Comparison of ENCODE assay signal across 8 cellular contexts in the genomic region with DNA sequence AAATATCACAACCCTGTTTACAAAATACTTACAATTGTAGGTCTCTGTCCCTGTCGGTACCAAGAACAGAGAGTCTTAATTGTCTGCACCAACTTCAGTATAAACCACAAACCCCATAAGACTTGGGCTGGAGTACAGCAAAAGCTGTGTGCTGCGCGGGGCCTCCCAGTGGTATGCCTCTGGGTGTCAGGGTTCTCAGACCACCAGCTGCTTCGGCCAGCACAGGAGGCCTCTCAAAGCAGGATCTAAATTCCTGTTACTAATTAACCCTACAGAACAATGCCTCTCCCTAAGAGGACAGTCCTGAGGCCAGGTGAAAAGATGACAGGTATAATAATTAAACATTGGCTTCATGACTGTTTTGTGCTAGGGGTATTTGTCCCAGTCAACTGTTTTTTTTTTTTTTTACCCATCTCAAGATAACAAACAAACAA. TPM values are rescaled to one million over a fixed set of nuclear protein-coding genes. Genes with fewer than 3 reads are reported as not detected.
DNase-seq lines count a peak whose midpoint lies in the region; ATAC-seq and TF ChIP-seq lines count a peak whose summit lies in the region.

No MANE protein-coding gene starts in this region.

- peaks cover 47% of the 10 kb centered on the region for H3K4me1 ChIP-seq in suprapubic skin

- WGBS in suprapubic skin = 22% methylated on average over 4 of the region's 4 CpGs

- no peak for TF ChIP-seq POLR2A in GM18505 (IDR thresholded peaks at IDR 0.05; ENCODE audit: borderline replicate concordance, extremely low read depth, insufficient read depth, insufficient read length)
- no peak for TF ChIP-seq POLR2A in suprapubic skin (IDR thresholded peaks at IDR 0.05)

- no peak overlapping the region for H3K4me3 Mint-ChIP-seq in activated naive CD8-positive, alpha-beta T cell treated with anti-CD3 and anti-CD28 coated beads for 36 hours

- H3K27ac ChIP-seq in suprapubic skin = peak overlapping the region; percentile 87

- peaks cover 10% of the 10 kb centered on the region for H3K36me3 Mint-ChIP-seq in activated naive CD8-positive, alpha-beta T cell treated with anti-CD3 and anti-CD28 coated beads for 36 hours

- H3K9me3 Mint-ChIP-seq in activated naive CD8-positive, alpha-beta T cell treated with anti-CD3 and anti-CD28 coated beads for 36 hours = peaks cover 2% of the 10 kb centered on the region

- TF ChIP-seq EP300 in suprapubic skin (IDR thresholded peaks at IDR 0.05) = no peak

- peak; percentile 14 for DNase-seq in activated naive CD8-positive, alpha-beta T cell treated with anti-CD3 and anti-CD28 coated beads for 36 hours
- peak; percentile 64 for DNase-seq in iris pigment epithelial cell (ENCODE audit: low read depth)
- DNase-seq in suprapubic skin (ENCODE audit: low spot score in 2 of 2) = no peak
- DNase-seq in NCI-H226 = no peak
- DNase-seq in NCI-H345 treated with DMSO at 0.1 percent for 48 hours (lab: John Stamatoyannopoulos, UW; ENCODE audit: unreplicated experiment) = no peak

- H3K27ac Mint-ChIP-seq in activated naive CD8-positive, alpha-beta T cell treated with anti-CD3 and anti-CD28 coated beads for 36 hours = no peak overlapping the region

- H3K4me1 Mint-ChIP-seq in activated naive CD8-positive, alpha-beta T cell treated with anti-CD3 and anti-CD28 coated beads for 36 hours = peaks cover 41% of the 10 kb centered on the region

- no peaks in the 10 kb centered on the region for H3K27me3 ChIP-seq in suprapubic skin

- no peaks in the 10 kb centered on the region for H3K27me3 Mint-ChIP-seq in activated naive CD8-positive, alpha-beta T cell treated with anti-CD3 and anti-CD28 coated beads for 36 hours

- ATAC-seq in GM18505 (IDR thresholded peaks at IDR 0.05; ENCODE audit: unreplicated experiment) = peak; percentile 60
- ATAC-seq in HG03060 (IDR thresholded peaks at IDR 0.05; ENCODE audit: low read depth, unreplicated experiment) = peak; percentile 67
- ATAC-seq in HG02870 (IDR thresholded peaks at IDR 0.05; ENCODE audit: unreplicated experiment) = no peak

- no peaks in the 10 kb centered on the region for H3K36me3 ChIP-seq in suprapubic skin

- H3K9me3 ChIP-seq in suprapubic skin = no peaks in the 10 kb centered on the region

- no peak for TF ChIP-seq CTCF in suprapubic skin (IDR thresholded peaks at IDR 0.05)

- H3K4me3 ChIP-seq in suprapubic skin = no peak overlapping the region

RNA-seq across cellular contexts. Expression of gene SVIL, which starts 1.0 kb away (rescaled TPM):
- total RNA-seq in activated naive CD8-positive, alpha-beta T cell treated with anti-CD3 and anti-CD28 coated beads for 36 hours = 1 to 10 TPM; 8.5 to 9.6 TPM
- total RNA-seq in suprapubic skin = 100 to 1,000 TPM in 1 of 4 donors, 10 to 100 TPM in 3; 52.9 to 129 (median 72.1) TPM

Comparison
In these comparisons a context has a peak if more than half of its experiments do, and no peak if none do; other contexts are left out.
1. DNase-seq: peak in activated naive CD8-positive, alpha-beta T cell treated with anti-CD3 and anti-CD28 coated beads for 36 hours (single experiment) and iris pigment epithelial cell (single experiment); none in suprapubic skin (0 of 2), NCI-H226 (single experiment) and NCI-H345 treated with DMSO at 0.1 percent for 48 hours (single experiment).
2. RNA of gene SVIL, which starts 1.0 kb away (total RNA-seq): 52.9 to 129 TPM in suprapubic skin; 8.5 to 9.6 TPM in activated naive CD8-positive, alpha-beta T cell treated with anti-CD3 and anti-CD28 coated beads for 36 hours; every median in the first group is over 4 times any median in the second.